ENCODE assay signal across 11 cellular contexts in genomic region chr17:12806630-12807029, GRCh38.
"Had no signal": no experiment of that assay in that cellular context is flagged by ENCODE, and none has a peak within 500 bp of the region (broad histone marks: within the 10 kb centered on the region; RNA-seq: fewer than 3 reads in every experiment).

No MANE protein-coding gene starts in this region.

- H3K4me3 ChIP-seq: GM23248, GM23338, HAP-1 had no signal

- FAIRE-seq: H1, H54 had no signal

- H3K36me3 ChIP-seq: HAP-1 had no signal

- H3K4me1 ChIP-seq: HAP-1 had no signal

- ATAC-seq: GM23338, HCT116 had no signal

- H3K27ac ChIP-seq: GM23248 had no signal

- H3K9ac ChIP-seq: GM23248 had no signal

- DNase-seq: GM23248, GOT3, H7, H9, HCEC 1CT, HFFc6 had no signal

- H2AFZ ChIP-seq: GM23248, GM23338 had no signal

- H3K9me3 ChIP-seq: HAP-1 had no signal

- H3K4me2 ChIP-seq: GM23338 had no signal
